12 cellular contexts compared by ENCODE assay signal in genomic region chr19:18041054-18041453, GRCh38. TPM values are rescaled to one million over a fixed set of nuclear protein-coding genes. Genes with fewer than 3 reads are reported as not detected.
"Had no signal": no experiment of that assay in that cellular context is flagged by ENCODE, and none has a peak within 500 bp of the region (broad histone marks: within the 10 kb centered on the region; RNA-seq: fewer than 3 reads in every experiment).

No MANE protein-coding gene starts in this region.

- H3K4me1 ChIP-seq: HAP-1 had no signal

- DNase-seq: GM23248, GOT3, Karpas-422, KBM-7 had no signal

- H3K27ac Mint-ChIP-seq: IgD-negative memory B cell had no signal

- H3K9ac ChIP-seq: GM23248, KMS-11 had no signal

- H3K4me3 Mint-ChIP-seq: IgD-negative memory B cell had no signal

- H3K4me2 ChIP-seq: KMS-11 had no signal

- ATAC-seq: HCT116, HepG2 had no signal

- H3K36me3 ChIP-seq: HAP-1 had no signal

- FAIRE-seq: HepG2 had no signal

- H3K9me3 ChIP-seq: HAP-1 had no signal

- H3K27ac ChIP-seq: GM23248, HL-60, KMS-11 had no signal

- H2AFZ ChIP-seq: GM23248 had no signal

- H3K4me3 ChIP-seq: GM23248, HAP-1 had no signal

RNA-seq across cellular contexts. Expression of gene IL12RB1, which starts 45.7 kb away (rescaled TPM):
- total RNA-seq: GM23248, H7, LHCN-M2 had no signal
- polyA plus RNA-seq: GM23248 had no signal
